14 cellular contexts compared by ENCODE assay signal in genomic region chr1:214338212-214338611, GRCh38. TPM values are rescaled to one million over a fixed set of nuclear protein-coding genes. Genes with fewer than 3 reads are reported as not detected.
A peak's percentile ranks its signal among the peaks of the same experiment; 100 is the strongest.
DNase-seq lines count a peak whose midpoint lies in the region; ATAC-seq and TF ChIP-seq lines count a peak whose summit lies in the region.
"Had no signal": no experiment of that assay in that cellular context is flagged by ENCODE, and none has a peak within 500 bp of the region (broad histone marks: within the 10 kb centered on the region; RNA-seq: fewer than 3 reads in every experiment).

No MANE protein-coding gene starts in this region.

- H3K27ac ChIP-seq in left ventricle myocardium inferior (replicated peaks) (peak overlapping the region; percentile 65), esophagus muscularis mucosa (replicated peaks in 1 of 4) (peak overlapping the region; percentile 78 to 85 (median 80)), osteoblast (ENCODE audit: low read depth, low read length) (peak overlapping the region; percentile 57), upper lobe of left lung (peak overlapping the region in 3 of 4 donors; percentile 3 to 64 (median 18))
- H3K27ac ChIP-seq: A549 had no signal

- H3K36me3 ChIP-seq in left ventricle myocardium inferior = peaks cover 22% of the 10 kb centered on the region
- H3K36me3 ChIP-seq in esophagus muscularis mucosa = peaks cover 0 to 21% (median 2%) of the 10 kb centered on the region in 4 donors
- peaks cover 28% of the 10 kb centered on the region for H3K36me3 ChIP-seq in osteoblast (ENCODE audit: insufficient read depth, low read length)
- peaks cover 0 to 15% (median 6%) of the 10 kb centered on the region in 4 donors for H3K36me3 ChIP-seq in upper lobe of left lung
- H3K36me3 ChIP-seq: Peyer's patch had no signal

- TF ChIP-seq EP300 in esophagus muscularis mucosa (IDR thresholded peaks at IDR 0.05) = no peak
- no peak for TF ChIP-seq EP300 in upper lobe of left lung (IDR thresholded peaks at IDR 0.05)

- peaks cover 25% of the 10 kb centered on the region for H3K4me1 ChIP-seq in left ventricle myocardium inferior
- peaks cover 23 to 37% (median 31%) of the 10 kb centered on the region in 4 donors for H3K4me1 ChIP-seq in esophagus muscularis mucosa
- peaks cover 6% of the 10 kb centered on the region for H3K4me1 ChIP-seq in osteoblast (ENCODE audit: insufficient read depth, low read length)
- H3K4me1 ChIP-seq in upper lobe of left lung = peaks cover 0 to 4% (median 1%) of the 10 kb centered on the region in 4 donors
- H3K4me1 ChIP-seq: A549, Peyer's patch had no signal

- H3K4me3 ChIP-seq in left ventricle myocardium inferior (no peak overlapping the region), esophagus muscularis mucosa (peak overlapping the region in 1 of 4 donors; percentile 1), osteoblast (ENCODE audit: insufficient read depth, low read length) (no peak overlapping the region), upper lobe of left lung (no peak overlapping the region)
- H3K4me3 ChIP-seq: A549, Peyer's patch had no signal

- WGBS in esophagus muscularis mucosa = 35% methylated on average over 4 of the region's 4 CpGs
- 62 to 68% methylated on average over 4 of the region's 4 CpGs for WGBS in upper lobe of left lung, 2 donors

- TF ChIP-seq POLR2A in esophagus muscularis mucosa (IDR thresholded peaks at IDR 0.05; ENCODE audit: low read depth) (no peak), upper lobe of left lung (IDR thresholded peaks at IDR 0.05) (no peak)

- H3K9me3 ChIP-seq in left ventricle myocardium inferior (replicated peaks) (no peaks in the 10 kb centered on the region), esophagus muscularis mucosa (no peaks in the 10 kb centered on the region), osteoblast (ENCODE audit: low read depth, low read length) (no peaks in the 10 kb centered on the region), upper lobe of left lung (no peaks in the 10 kb centered on the region)
- H3K9me3 ChIP-seq: A549, Peyer's patch had no signal

- H3K4me2 ChIP-seq in osteoblast (ENCODE audit: insufficient read depth, low read length) = no peak overlapping the region
- H3K4me2 ChIP-seq: A549 had no signal

- no peak for TF ChIP-seq CTCF in left ventricle myocardium inferior (IDR thresholded peaks at IDR 0.05; ENCODE audit: borderline replicate concordance)
- TF ChIP-seq CTCF in esophagus muscularis mucosa (IDR thresholded peaks at IDR 0.05) = no peak
- TF ChIP-seq CTCF in osteoblast (IDR thresholded peaks at IDR 0.05; ENCODE audit: extremely low read depth, low read depth, low read length) = no peak
- TF ChIP-seq CTCF in upper lobe of left lung (IDR thresholded peaks at IDR 0.05) = no peak

- DNase-seq in left ventricle myocardium inferior (no peak), Right ventricle myocardium inferior (ENCODE audit: missing footprints) (no peak), esophagus muscularis mucosa (ENCODE audit: extremely low spot score) (no peak), osteoblast (ENCODE audit: insufficient read length, low spot score, missing footprints) (peak; percentile 27), upper lobe of left lung (no peak), NCI-H1436 treated with DMSO at 0.1 percent for 48 hours (lab: John Stamatoyannopoulos, UW) (no peak), NCI-H1048 (lab: John Stamatoyannopoulos, UW) (no peak), NCI-H1436 (lab: John Stamatoyannopoulos, UW) (no peak)
- DNase-seq: COR-L47, Kasumi-1, NCI-H2029 treated with DMSO at 0.1 percent for 48 hours, NCI-H510A, Peyer's patch had no signal

- H2AFZ ChIP-seq in osteoblast (ENCODE audit: low read length) = no peak overlapping the region

- H4K20me1 ChIP-seq in osteoblast (ENCODE audit: insufficient read depth, low read length) = no peaks in the 10 kb centered on the region

- intact Hi-C loops in left ventricle myocardium inferior (cut with micrococcal nuclease) (loop anchor here (5.0 kb wide), 1 partner anchor 209 kb away; no protein-coding TSS in a partner anchor), Right ventricle myocardium inferior (cut with DNase I) (loop anchor here (10.0 kb wide), 1 partner anchor 217 kb away; the partner anchor contains the start of gene PTPN14), esophagus muscularis mucosa (cut with DNase I) (loop anchor here (5.0 to 10.0 kb wide), 2 partner anchors 39 to 217 kb away; partner anchors contain the start of gene PTPN14)

- H3K27me3 ChIP-seq in left ventricle myocardium inferior (ENCODE audit: low read depth) (no peaks in the 10 kb centered on the region), esophagus muscularis mucosa (no peaks in the 10 kb centered on the region), osteoblast (ENCODE audit: insufficient read depth, low read length) (no peaks in the 10 kb centered on the region), upper lobe of left lung (no peaks in the 10 kb centered on the region)
- H3K27me3 ChIP-seq: Peyer's patch had no signal

- no peak for ATAC-seq in Right ventricle myocardium inferior
- ATAC-seq in upper lobe of left lung (ENCODE audit: low FRiP score in 2 of 2) = no peak
- ATAC-seq: A549 had no signal

- H3K79me2 ChIP-seq in osteoblast (ENCODE audit: insufficient read depth, low read length) = no peaks in the 10 kb centered on the region

RNA-seq across cellular contexts. Expression of gene SMYD2, which starts 57.3 kb away (rescaled TPM):
- total RNA-seq in left ventricle myocardium inferior (247 TPM), Right ventricle myocardium inferior (205 TPM), esophagus muscularis mucosa (10 to 100 TPM; 15.0 to 19.7 (median 18.4) TPM), osteoblast (39.4 and 39.8 TPM in 2 replicates), upper lobe of left lung (10 to 100 TPM; 22.6 to 52.9 (median 34.8) TPM)

Comparison
In these comparisons a context has a peak if more than half of its experiments do, and no peak if none do; other contexts are left out.
1. H3K27ac ChIP-seq: peak in every context shown above with its lines; median percentile 80 in esophagus muscularis mucosa; 65 in left ventricle myocardium inferior; 57 in osteoblast; 18 in upper lobe of left lung.